In genomic region chr19:10760268-10760944, GRCh38 we compare ENCODE assay signal across 8 cellular contexts. TPM values are rescaled to one million over a fixed set of nuclear protein-coding genes. Genes with fewer than 3 reads are reported as not detected.
A peak's percentile ranks its signal among the peaks of the same experiment; 100 is the strongest.
DNase-seq lines count a peak whose midpoint lies in the region; ATAC-seq and TF ChIP-seq lines count a peak whose summit lies in the region.

No MANE protein-coding gene starts in this region.

- no peak for TF ChIP-seq POLR2A in prostate gland (IDR thresholded peaks at IDR 0.05)

- peaks cover 6% of the 10 kb centered on the region for H3K36me3 Mint-ChIP-seq in chondrocyte (ENCODE audit: low read depth)

- ATAC-seq in GM21528 (IDR thresholded peaks at IDR 0.05; ENCODE audit: low FRiP score, unreplicated experiment) (peak; percentile 19), HG03457 (IDR thresholded peaks at IDR 0.05; ENCODE audit: unreplicated experiment) (no peak)

- H3K36me3 ChIP-seq in BLaER1 (peaks cover 62% of the 10 kb centered on the region), prostate gland (no peaks in the 10 kb centered on the region)

- H3K9me3 Mint-ChIP-seq in chondrocyte (ENCODE audit: low read depth) = no peaks in the 10 kb centered on the region

- peak overlapping the region; percentile 82 for H3K4me2 ChIP-seq in BLaER1

- H3K27me3 Mint-ChIP-seq in chondrocyte (ENCODE audit: low read depth) = no peaks in the 10 kb centered on the region

- H3K27ac ChIP-seq in BLaER1 = peak overlapping the region; percentile 91
- H3K27ac ChIP-seq in RWPE1 = peak overlapping the region; percentile 11
- H3K27ac ChIP-seq in prostate gland = no peak overlapping the region

- no peak for DNase-seq in RWPE1 (ENCODE audit: low spot score)
- no peak for DNase-seq in chondrocyte (ENCODE audit: low spot score)
- peak; percentile 27 for DNase-seq in stimulated activated CD4-positive, alpha-beta T cell treated with anti-CD3 and anti-CD28 coated beads, Interleukin-2, amount 100 ng/mL, for 4 hours (ENCODE audit: low read depth)
- DNase-seq in prostate gland (ENCODE audit: low spot score) = no peak
- no peak for DNase-seq in HuH-7.5 (ENCODE audit: low spot score)

- peaks cover 36% of the 10 kb centered on the region for H3K4me1 Mint-ChIP-seq in chondrocyte (ENCODE audit: low read depth)

- CTCF ChIA-PET in RWPE1 (lab: Yijun Ruan, JAX) = no interaction called here

- no peaks in the 10 kb centered on the region for H3K27me3 ChIP-seq in BLaER1
- no peaks in the 10 kb centered on the region for H3K27me3 ChIP-seq in prostate gland (replicated peaks; ENCODE audit: insufficient read depth)

- intact Hi-C loops in prostate gland (cut with DNase I) = no loop called here

- peaks cover 84% of the 10 kb centered on the region for H4K20me1 ChIP-seq in BLaER1

- TF ChIP-seq CTCF in RWPE1 (conservative IDR thresholded peaks at IDR 0.05; ENCODE audit: low read depth) (no peak), chondrocyte (IDR thresholded peaks at IDR 0.05) (no peak), prostate gland (IDR thresholded peaks at IDR 0.05) (no peak)

- WGBS in prostate gland = 80% methylated on average over 17 of the region's 17 CpGs

- POLR2A ChIA-PET in RWPE1 (lab: Yijun Ruan, JAX; ENCODE audit: low non-redundant PET) = interaction anchor here (0.6 kb wide), 1 partner anchor 27 kb away, joined by 3 read pairs; no protein-coding TSS in a partner anchor

- H3K27ac Mint-ChIP-seq in chondrocyte (ENCODE audit: unreplicated experiment) = peak overlapping the region; percentile 39

- H3K9me3 ChIP-seq in BLaER1 (0 out of 2 replicates have a peak, but pooled peaks cover 11% of the 10 kb centered on the region), prostate gland (no peaks in the 10 kb centered on the region)

- peak overlapping the region; percentile 70 for H3K9ac ChIP-seq in BLaER1

- no peak overlapping the region for H3K4me3 Mint-ChIP-seq in chondrocyte (ENCODE audit: unreplicated experiment)

- H3K4me1 ChIP-seq in BLaER1 = peaks cover 91% of the 10 kb centered on the region
- peaks cover 4% of the 10 kb centered on the region for H3K4me1 ChIP-seq in prostate gland (replicated peaks)

- H3K4me3 ChIP-seq in BLaER1 (peak overlapping the region; percentile 22), prostate gland (no peak overlapping the region)

RNA-seq across cellular contexts. Expression of gene DNM2, which starts 42.5 kb away (rescaled TPM):
- total RNA-seq in chondrocyte = 106 to 125 TPM (median 116 TPM) in 3 replicates
- 100 to 1,000 TPM; 137 to 279 TPM for total RNA-seq in prostate gland

RNA-seq across cellular contexts. Expression of gene QTRT1, which starts 59.2 kb away (rescaled TPM):
- total RNA-seq in chondrocyte = 28.2 to 50.2 TPM (median 33.7 TPM) in 3 replicates
- 10 to 100 TPM; 45.0 to 49.0 TPM for total RNA-seq in prostate gland

Comparison
In these comparisons a context has a peak if more than half of its experiments do, and no peak if none do; other contexts are left out.
1. H3K27ac ChIP-seq: peak in BLaER1 (single experiment) and RWPE1 (single experiment); none in prostate gland (0 of 2).